ENCODE assay signal across 15 cellular contexts in genomic region chr10:91864744-91865143, GRCh38.
"Had no signal": no experiment of that assay in that cellular context is flagged by ENCODE, and none has a peak within 500 bp of the region (broad histone marks: within the 10 kb centered on the region; RNA-seq: fewer than 3 reads in every experiment).

No MANE protein-coding gene starts in this region.

- H3K4me3 ChIP-seq: coronary artery, gastroesophageal sphincter, heart left ventricle, left lung, sigmoid colon, spleen, thyroid gland had no signal

- ATAC-seq: activated CD8-positive, alpha-beta T cell treated with anti-CD3 and anti-CD28 coated beads, Interleukin-2, amount 10 ng/mL, durations not matched to agents 7 days and 5 days; gastroesophageal sphincter; heart left ventricle; left lung; stimulated activated naive B cell treated with anti-CD40 and anti-IgM and Interleukin-4, amounts not matched to agents 10 μg/mL and 1 μg/mL and 100 μg/mL, for 72 hours had no signal

- H3K9me3 ChIP-seq: gastroesophageal sphincter, heart left ventricle, left lung, sigmoid colon, spleen, thyroid gland had no signal

- H3K27ac ChIP-seq: coronary artery, gastroesophageal sphincter, heart left ventricle, left lung, sigmoid colon, spleen, thyroid gland had no signal

- DNase-seq: activated CD4-positive, alpha-beta T cell treated with anti-CD3 and anti-CD28 coated beads, Interleukin-2, amount 10 ng/mL, durations not matched to agents 24 days and 14 days; activated CD4-positive, CD25-positive, alpha-beta regulatory T cell; activated CD8-positive, alpha-beta T cell treated with anti-CD3 and anti-CD28 coated beads, Interleukin-2, amount 10 ng/mL, durations not matched to agents 7 days and 5 days; aorta; heart left ventricle; left lung; nephron progenitor cell; nucleus accumbens; sigmoid colon; spleen; stimulated activated CD4-positive, alpha-beta T cell treated with anti-CD3 and anti-CD28 coated beads, Interleukin-4, amount 100 ng/mL, for 4 hours; stimulated activated naive B cell treated with anti-CD40 and anti-IgM and Interleukin-4, amounts not matched to agents 10 μg/mL and 1 μg/mL and 100 μg/mL, for 72 hours; thyroid gland had no signal

- H3K27me3 ChIP-seq: gastroesophageal sphincter, heart left ventricle, left lung, sigmoid colon, spleen, thyroid gland had no signal
